Comparison of ENCODE assay signal across 1 cellular context in the genomic region with DNA sequence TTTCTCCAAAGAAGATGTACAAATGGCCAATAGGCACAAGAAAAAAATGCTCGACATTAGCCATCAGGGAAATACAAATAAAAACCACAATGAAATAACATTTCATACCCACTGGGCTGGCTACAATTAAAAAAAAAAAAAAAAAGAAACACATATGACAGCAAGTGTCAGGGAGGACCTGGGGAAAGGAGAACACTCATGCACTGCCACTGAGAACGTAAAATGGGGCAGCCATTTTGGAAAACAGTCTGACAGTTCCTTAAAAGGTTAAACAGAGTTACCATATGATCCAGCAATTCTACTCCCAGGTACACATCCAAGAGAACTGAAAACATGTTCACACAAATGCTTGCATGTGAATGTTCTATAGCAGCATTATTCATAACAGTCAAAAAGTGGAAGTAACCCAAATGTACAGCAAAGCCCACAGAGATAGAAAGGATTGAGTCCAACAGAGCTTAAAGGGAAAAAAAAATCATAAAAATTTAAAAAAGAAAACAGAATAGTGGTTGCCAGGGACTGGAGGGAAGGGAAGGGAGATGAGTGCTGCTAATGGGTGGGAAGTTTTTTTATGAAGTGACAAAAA.
A peak's percentile ranks its signal among the peaks of the same experiment; 100 is the strongest.
TF ChIP-seq lines count a peak whose summit lies in the region.

No MANE protein-coding gene starts in this region.

TF ChIP-seq in GM12878, 131 proteins besides CTCF, POLR2A, EP300 and RAD21:
- TF ChIP-seq RUNX3 (IDR thresholded peaks at IDR 0.05; ENCODE audit: low read length) (peak; percentile 13; the same call in 1 of the 2 replicates), SPI1 (IDR thresholded peaks at IDR 0.05; ENCODE audit: borderline replicate concordance, insufficient read depth, low read depth, low read length) (peak; percentile 27; the same call in 1 of the 2 replicates), TARDBP (IDR thresholded peaks at IDR 0.05; ENCODE audit: borderline replicate concordance) (no peak), SMAD1 (IDR thresholded peaks at IDR 0.05; ENCODE audit: low read depth, partially characterized antibody) (no peak), YY1 (IDR thresholded peaks at IDR 0.05; ENCODE audit: low read depth, low read length) (peak; percentile 91), IKZF1 (conservative IDR thresholded peaks at IDR 0.05) (0 out of 2 replicates have a peak, but pooled peaks have one; percentile 27), ZNF384 (IDR thresholded peaks at IDR 0.05; ENCODE audit: borderline replicate concordance, low read depth, low read length) (peak; percentile 15), YBX1 (IDR thresholded peaks at IDR 0.05) (no peak), SIN3A (IDR thresholded peaks at IDR 0.05; ENCODE audit: low read depth, low read length) (no peak), IKZF2 (IDR thresholded peaks at IDR 0.05) (peak in 1 of 2 experiments; percentile 45; a peak in 2 of 4 replicates)
- TF ChIP-seq, protein P1, sequence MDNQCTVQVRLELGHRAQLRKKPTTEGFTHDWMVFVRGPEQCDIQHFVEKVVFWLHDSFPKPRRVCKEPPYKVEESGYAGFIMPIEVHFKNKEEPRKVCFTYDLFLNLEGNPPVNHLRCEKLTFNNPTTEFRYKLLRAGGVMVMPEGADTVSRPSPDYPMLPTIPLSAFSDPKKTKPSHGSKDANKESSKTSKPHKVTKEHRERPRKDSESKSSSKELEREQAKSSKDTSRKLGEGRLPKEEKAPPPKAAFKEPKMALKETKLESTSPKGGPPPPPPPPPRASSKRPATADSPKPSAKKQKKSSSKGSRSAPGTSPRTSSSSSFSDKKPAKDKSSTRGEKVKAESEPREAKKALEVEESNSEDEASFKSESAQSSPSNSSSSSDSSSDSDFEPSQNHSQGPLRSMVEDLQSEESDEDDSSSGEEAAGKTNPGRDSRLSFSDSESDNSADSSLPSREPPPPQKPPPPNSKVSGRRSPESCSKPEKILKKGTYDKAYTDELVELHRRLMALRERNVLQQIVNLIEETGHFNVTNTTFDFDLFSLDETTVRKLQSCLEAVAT (IDR thresholded peaks at IDR 0.05), result peak; percentile 86
- TF ChIP-seq, protein P2, sequence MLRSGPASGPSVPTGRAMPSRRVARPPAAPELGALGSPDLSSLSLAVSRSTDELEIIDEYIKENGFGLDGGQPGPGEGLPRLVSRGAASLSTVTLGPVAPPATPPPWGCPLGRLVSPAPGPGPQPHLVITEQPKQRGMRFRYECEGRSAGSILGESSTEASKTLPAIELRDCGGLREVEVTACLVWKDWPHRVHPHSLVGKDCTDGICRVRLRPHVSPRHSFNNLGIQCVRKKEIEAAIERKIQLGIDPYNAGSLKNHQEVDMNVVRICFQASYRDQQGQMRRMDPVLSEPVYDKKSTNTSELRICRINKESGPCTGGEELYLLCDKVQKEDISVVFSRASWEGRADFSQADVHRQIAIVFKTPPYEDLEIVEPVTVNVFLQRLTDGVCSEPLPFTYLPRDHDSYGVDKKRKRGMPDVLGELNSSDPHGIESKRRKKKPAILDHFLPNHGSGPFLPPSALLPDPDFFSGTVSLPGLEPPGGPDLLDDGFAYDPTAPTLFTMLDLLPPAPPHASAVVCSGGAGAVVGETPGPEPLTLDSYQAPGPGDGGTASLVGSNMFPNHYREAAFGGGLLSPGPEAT (IDR thresholded peaks at IDR 0.05; ENCODE audit: low read depth), result 0 out of 2 replicates have a peak, but pooled peaks have one; percentile 42
- TF ChIP-seq, protein P3, sequence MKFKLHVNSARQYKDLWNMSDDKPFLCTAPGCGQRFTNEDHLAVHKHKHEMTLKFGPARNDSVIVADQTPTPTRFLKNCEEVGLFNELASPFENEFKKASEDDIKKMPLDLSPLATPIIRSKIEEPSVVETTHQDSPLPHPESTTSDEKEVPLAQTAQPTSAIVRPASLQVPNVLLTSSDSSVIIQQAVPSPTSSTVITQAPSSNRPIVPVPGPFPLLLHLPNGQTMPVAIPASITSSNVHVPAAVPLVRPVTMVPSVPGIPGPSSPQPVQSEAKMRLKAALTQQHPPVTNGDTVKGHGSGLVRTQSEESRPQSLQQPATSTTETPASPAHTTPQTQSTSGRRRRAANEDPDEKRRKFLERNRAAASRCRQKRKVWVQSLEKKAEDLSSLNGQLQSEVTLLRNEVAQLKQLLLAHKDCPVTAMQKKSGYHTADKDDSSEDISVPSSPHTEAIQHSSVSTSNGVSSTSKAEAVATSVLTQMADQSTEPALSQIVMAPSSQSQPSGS (IDR thresholded peaks at IDR 0.05; ENCODE audit: low read length), result peak; percentile 31; the same call in 1 of the 2 replicates
